Comparison of ENCODE assay signal across 15 cellular contexts in genomic region chr6:19181252-19181651, GRCh38.
DNase-seq lines count a peak whose midpoint lies in the region; TF ChIP-seq lines count a peak whose summit lies in the region.
"Had no signal": no experiment of that assay in that cellular context is flagged by ENCODE, and none has a peak within 500 bp of the region (broad histone marks: within the 10 kb centered on the region; RNA-seq: fewer than 3 reads in every experiment).

No MANE protein-coding gene starts in this region.

- H3K36me3 ChIP-seq in testis (ENCODE audit: low read depth, missing control alignments) (no peaks in the 10 kb centered on the region), brain microvascular endothelial cell (replicated peaks) (no peaks in the 10 kb centered on the region)

- 27 to 41% methylated on average over 1 of the region's 1 CpG for WGBS in testis, 2 donors

- in situ Hi-C loops in brain microvascular endothelial cell (cut with HindIII; ENCODE audit: low pct_ligation_motif_present, low sequenced_read_pairs): no loop called here

- no peak overlapping the region for H3K4me3 ChIP-seq in fibroblast of villous mesenchyme (ENCODE audit: low read depth, low read length)
- H3K4me3 ChIP-seq in testis: no peak overlapping the region
- no peak overlapping the region for H3K4me3 ChIP-seq in brain microvascular endothelial cell (ENCODE audit: low read depth, low read length)
- H3K4me3 ChIP-seq: A549 had no signal

- H3K27ac ChIP-seq in VCaP: peak overlapping the region; percentile 36; the same call in 1 of the 2 replicates
- peak overlapping the region; percentile 12 to 31 for H3K27ac ChIP-seq in testis
- H3K27ac ChIP-seq in brain microvascular endothelial cell: no peak overlapping the region
- H3K27ac ChIP-seq: A549, C4-2B had no signal

- no peak for TF ChIP-seq POLR2A in testis (IDR thresholded peaks at IDR 0.05)

- H3K4me1 ChIP-seq in testis: no peaks in the 10 kb centered on the region
- H3K4me1 ChIP-seq: A549 had no signal

- TF ChIP-seq CTCF in VCaP (conservative IDR thresholded peaks at IDR 0.05): no peak
- no peak for TF ChIP-seq CTCF in fibroblast of villous mesenchyme (IDR thresholded peaks at IDR 0.05; ENCODE audit: insufficient read depth, low read depth, low read length)
- no peak for TF ChIP-seq CTCF in testis (IDR thresholded peaks at IDR 0.05)
- no peak for TF ChIP-seq CTCF in brain microvascular endothelial cell (IDR thresholded peaks at IDR 0.05; ENCODE audit: low read depth, low read length, missing control alignments)

- no peaks in the 10 kb centered on the region for H3K9me3 ChIP-seq in testis
- H3K9me3 ChIP-seq: A549 had no signal

- no peaks in the 10 kb centered on the region for H3K27me3 ChIP-seq in testis
- no peaks in the 10 kb centered on the region for H3K27me3 ChIP-seq in brain microvascular endothelial cell (replicated peaks)

- DNase-seq in fibroblast of villous mesenchyme (ENCODE audit: low read depth) (peak; percentile 4), medulla oblongata (ENCODE audit: extremely low spot score) (peak; percentile 17), testis (peak; percentile 26), brain microvascular endothelial cell (no peak), KG1 (lab: John Stamatoyannopoulos, UW) (no peak), hepatic stellate cell (ENCODE audit: low spot score) (no peak)
- DNase-seq: KBM-7, NCI-H1436, NCI-H2029, NCI-H2171, NCI-H446, NCI-H69 had no signal

- intact Hi-C loops in testis (cut with DNase I; ENCODE audit: low total_unique reads): no loop called here

Comparison
In these comparisons a context has a peak if more than half of its experiments do, and no peak if none do; other contexts are left out.
1. DNase-seq: peak in fibroblast of villous mesenchyme (single experiment), medulla oblongata (single experiment) and testis (single experiment); none in brain microvascular endothelial cell (single experiment), KG1 (single experiment) and hepatic stellate cell (single experiment).